Comparison of ENCODE assay signal across 8 cellular contexts in genomic region chr19:6800991-6801396, GRCh38. TPM values are rescaled to one million over a fixed set of nuclear protein-coding genes. Genes with fewer than 3 reads are reported as not detected.
DNase-seq lines count a peak whose midpoint lies in the region; ATAC-seq and TF ChIP-seq lines count a peak whose summit lies in the region.

No MANE protein-coding gene starts in this region.

- H3K36me3 Mint-ChIP-seq in activated naive CD4-positive, alpha-beta T cell treated with anti-CD3 and anti-CD28 coated beads, Interleukin-2, amount 10 ng/mL, durations not matched to agents 7 days and 5 days: peaks cover 36% of the 10 kb centered on the region

- H3K9me3 Mint-ChIP-seq in activated naive CD4-positive, alpha-beta T cell treated with anti-CD3 and anti-CD28 coated beads, Interleukin-2, amount 10 ng/mL, durations not matched to agents 7 days and 5 days: no peaks in the 10 kb centered on the region

- peaks cover 42% of the 10 kb centered on the region for H3F3A ChIP-seq in SU-DHL-6 (ENCODE audit: insufficient read depth)

- peaks cover 68% of the 10 kb centered on the region for H3K4me1 Mint-ChIP-seq in activated naive CD4-positive, alpha-beta T cell treated with anti-CD3 and anti-CD28 coated beads, Interleukin-2, amount 10 ng/mL, durations not matched to agents 7 days and 5 days

- TF ChIP-seq CTCF in SU-DHL-6 (IDR thresholded peaks at IDR 0.05; ENCODE audit: insufficient read depth, low read length, poor library complexity, severe bottlenecking): no peak
- no peak for TF ChIP-seq CTCF in fibroblast of the aortic adventitia (IDR thresholded peaks at IDR 0.05; ENCODE audit: insufficient read depth, low read length)
- no peak for TF ChIP-seq CTCF in upper lobe of right lung (IDR thresholded peaks at IDR 0.05)

- H3K4me2 ChIP-seq in SU-DHL-6 (ENCODE audit: low read depth, low read length, poor library complexity, severe bottlenecking): peak overlapping the region; percentile 68

- H3K4me3 Mint-ChIP-seq in activated naive CD4-positive, alpha-beta T cell treated with anti-CD3 and anti-CD28 coated beads, Interleukin-2, amount 10 ng/mL, durations not matched to agents 7 days and 5 days: peak overlapping the region; percentile 76

- intact Hi-C loops in upper lobe of right lung (cut with DNase I): no loop called here

- H2AFZ ChIP-seq in SU-DHL-6 (ENCODE audit: low read depth, low read length, severe bottlenecking): no peak overlapping the region

- H3K27me3 ChIP-seq in SU-DHL-6 (ENCODE audit: low read length): no peaks in the 10 kb centered on the region
- no peaks in the 10 kb centered on the region for H3K27me3 ChIP-seq in upper lobe of right lung

- H3K9me2 ChIP-seq in SU-DHL-6 (replicated peaks; ENCODE audit: insufficient read depth, low read length): no peaks in the 10 kb centered on the region

- H3K27ac Mint-ChIP-seq in activated naive CD4-positive, alpha-beta T cell treated with anti-CD3 and anti-CD28 coated beads, Interleukin-2, amount 10 ng/mL, durations not matched to agents 7 days and 5 days: peak overlapping the region; percentile 94

- peaks cover 13% of the 10 kb centered on the region for H3K4me1 ChIP-seq in upper lobe of right lung

- H3K79me2 ChIP-seq in SU-DHL-6 (ENCODE audit: insufficient read depth, low read length): peaks cover 66% of the 10 kb centered on the region

- H4K20me1 ChIP-seq in SU-DHL-6 (ENCODE audit: low read depth, low read length): no peaks in the 10 kb centered on the region

- H3K4me3 ChIP-seq in SU-DHL-6 (ENCODE audit: insufficient read depth, low read length, poor library complexity, severe bottlenecking): peak overlapping the region; percentile 48
- H3K4me3 ChIP-seq in fibroblast of the aortic adventitia (ENCODE audit: low read depth, low read length): no peak overlapping the region
- H3K4me3 ChIP-seq in upper lobe of right lung: peak overlapping the region; percentile 40

- ATAC-seq in upper lobe of right lung (no peak), HG02623 (IDR thresholded peaks at IDR 0.05; ENCODE audit: unreplicated experiment) (no peak)

- H3K27me3 Mint-ChIP-seq in activated naive CD4-positive, alpha-beta T cell treated with anti-CD3 and anti-CD28 coated beads, Interleukin-2, amount 10 ng/mL, durations not matched to agents 7 days and 5 days: no peaks in the 10 kb centered on the region

- peak overlapping the region; percentile 93 for H3K27ac ChIP-seq in SU-DHL-6 (ENCODE audit: low read depth, low read length)
- peak overlapping the region; percentile 63 for H3K27ac ChIP-seq in upper lobe of right lung

- CTCF ChIA-PET in activated naive CD4-positive, alpha-beta T cell treated with anti-CD3 and anti-CD28 coated beads, Interleukin-2, amount 10 ng/mL, durations not matched to agents 7 days and 5 days (lab: Charles Lee): interaction anchor here (1.4 to 2.0 kb wide), 4 partner anchors 28 to 160 kb away, joined by 3 to 10 read pairs (median 5); partner anchors contain the start of gene VAV1

- H3K36me3 ChIP-seq in SU-DHL-6 (ENCODE audit: low read length) (no peaks in the 10 kb centered on the region), upper lobe of right lung (no peaks in the 10 kb centered on the region)

- peak overlapping the region; percentile 57 for H3K9ac ChIP-seq in SU-DHL-6 (ENCODE audit: low read length)

- H3K9me3 ChIP-seq in SU-DHL-6 (ENCODE audit: insufficient read depth, low read length) (no peaks in the 10 kb centered on the region), upper lobe of right lung (no peaks in the 10 kb centered on the region)

- DNase-seq in activated naive CD4-positive, alpha-beta T cell treated with anti-CD3 and anti-CD28 coated beads, Interleukin-2, amount 10 ng/mL, durations not matched to agents 7 days and 5 days: peak; percentile 29
- no peak for DNase-seq in activated naive CD4-positive, alpha-beta T cell treated with Interleukin-2 at 50 U/mL for 16 hours
- DNase-seq in fibroblast of the aortic adventitia (ENCODE audit: low read depth) (peak; percentile 43), upper lobe of right lung (no peak), NOMO-1 treated with DMSO at 0.1 percent for 48 hours (lab: John Stamatoyannopoulos, UW; ENCODE audit: unreplicated experiment) (no peak), NCI-H446 (lab: John Stamatoyannopoulos, UW) (no peak)

RNA-seq across cellular contexts. Expression of gene VAV1, which starts 28.5 kb away (rescaled TPM):
- total RNA-seq in fibroblast of the aortic adventitia (ENCODE audit: low replicate concordance) (not detected in 2 replicates), upper lobe of right lung (31.6 TPM)

RNA-seq across cellular contexts. Expression of gene SH2D3A, which starts 33.8 kb away (rescaled TPM):
- total RNA-seq in fibroblast of the aortic adventitia (ENCODE audit: low replicate concordance) (not detected in 2 replicates), upper lobe of right lung (26.0 TPM)

Comparison
In these comparisons a context has a peak if more than half of its experiments do, and no peak if none do; other contexts are left out.
1. DNase-seq: peak in activated naive CD4-positive, alpha-beta T cell treated with anti-CD3 and anti-CD28 coated beads, Interleukin-2, amount 10 ng/mL, durations not matched to agents 7 days and 5 days (single experiment) and fibroblast of the aortic adventitia (single experiment); none in activated naive CD4-positive, alpha-beta T cell treated with Interleukin-2 at 50 U/mL for 16 hours (single experiment), upper lobe of right lung (single experiment), NOMO-1 treated with DMSO at 0.1 percent for 48 hours (single experiment) and NCI-H446 (0 of 2).
2. RNA of gene VAV1, which starts 28.5 kb away (total RNA-seq): 31.6 TPM in upper lobe of right lung (single experiment); not detected in fibroblast of the aortic adventitia; every median in the first group is over 10 times any median in the second.
3. RNA of gene SH2D3A, which starts 33.8 kb away (total RNA-seq): 26.0 TPM in upper lobe of right lung (single experiment); not detected in fibroblast of the aortic adventitia; every median in the first group is over 10 times any median in the second.